18 cellular contexts compared by ENCODE assay signal in the genomic region with DNA sequence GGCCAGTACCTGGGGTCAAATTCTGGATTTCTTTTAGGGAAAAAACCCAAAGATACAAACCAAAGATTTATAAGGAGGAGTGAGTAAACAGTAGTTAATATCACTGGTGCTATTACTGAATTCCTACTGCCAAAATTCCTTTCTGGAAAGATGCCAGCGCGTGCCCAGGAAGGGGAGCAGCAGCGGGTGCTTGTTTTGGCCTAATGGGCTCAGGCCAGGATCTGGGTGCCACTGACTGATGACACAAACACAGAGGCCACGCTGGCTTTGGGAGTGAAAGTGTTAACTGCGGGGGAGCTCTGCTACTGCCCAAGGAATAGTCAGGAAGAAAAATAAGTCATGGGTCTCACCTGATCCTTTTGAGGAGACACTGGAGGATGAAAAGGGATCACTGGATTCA.
DNase-seq lines count a peak whose midpoint lies in the region; ATAC-seq and TF ChIP-seq lines count a peak whose summit lies in the region.
"Had no signal": no experiment of that assay in that cellular context is flagged by ENCODE, and none has a peak within 500 bp of the region (broad histone marks: within the 10 kb centered on the region; RNA-seq: fewer than 3 reads in every experiment).

No MANE protein-coding gene starts in this region.

- CTCF ChIA-PET in activated B cell treated with CpG ODN at 0.5 μM for 24 hours (lab: Charles Lee) (interaction anchor here (1.2 to 1.7 kb wide), 3 partner anchors 135 to 141 kb away, joined by 3 to 11 read pairs (median 6); no protein-coding TSS in a partner anchor), MCF 10A (lab: Yijun Ruan, JAX) (interaction anchor here (0.6 to 2.6 kb wide), 10 partner anchors 8 to 739 kb away, joined by 3 to 42 read pairs (median 4); no protein-coding TSS in a partner anchor)

- no peak for TF ChIP-seq POLR2A in uterus (IDR thresholded peaks at IDR 0.05)

- DNase-seq in activated naive CD8-positive, alpha-beta T cell treated with anti-CD3 and anti-CD28 coated beads, Interleukin-2, amount 10 ng/mL, durations not matched to agents 7 days and 5 days = peak; percentile 10
- DNase-seq in activated naive CD8-positive, alpha-beta T cell treated with anti-CD3 and anti-CD28 coated beads for 36 hours = no peak
- DNase-seq in activated B cell treated with CpG ODN at 0.5 μM for 24 hours = no peak
- DNase-seq in naive thymus-derived CD8-positive, alpha-beta T cell = peak in 1 of 10 donors; percentile 13
- no peak for DNase-seq in MCF 10A (ENCODE audit: unreplicated experiment)
- no peak for DNase-seq in uterus
- DNase-seq: 8988T; GF-D8; GM23248; NCI-H1105 treated with DMSO at 0.1 percent for 48 hours; NCI-H1694; NK-92 treated with Interleukin-12 subunit alpha and Interleukin-12 subunit beta, amount 100 ng/mL, for 24 hours had no signal

- peaks cover 23% of the 10 kb centered on the region for H3K4me1 Mint-ChIP-seq in activated naive CD8-positive, alpha-beta T cell treated with anti-CD3 and anti-CD28 coated beads, Interleukin-2, amount 10 ng/mL, durations not matched to agents 7 days and 5 days
- H3K4me1 Mint-ChIP-seq in activated naive CD8-positive, alpha-beta T cell treated with anti-CD3 and anti-CD28 coated beads for 36 hours = peaks cover 28% of the 10 kb centered on the region
- H3K4me1 Mint-ChIP-seq in activated B cell treated with CpG ODN at 0.5 μM for 24 hours (peaks cover 58% of the 10 kb centered on the region), MCF 10A (ENCODE audit: insufficient read depth, unreplicated experiment) (no peaks in the 10 kb centered on the region)
- peaks cover 24 to 48% (median 47%) of the 10 kb centered on the region in 4 donors for H3K4me1 Mint-ChIP-seq in naive thymus-derived CD8-positive, alpha-beta T cell
- H3K4me1 Mint-ChIP-seq in activated T-helper 17 cell treated with anti-CD3 and anti-CD28 coated beads, Interleukin-2, amount 50 U/mL, for 72 hours = peaks cover 12% of the 10 kb centered on the region

- ATAC-seq in activated naive CD8-positive, alpha-beta T cell treated with anti-CD3 and anti-CD28 coated beads, Interleukin-2, amount 10 ng/mL, durations not matched to agents 7 days and 5 days (ENCODE audit: low read depth) = no peak
- ATAC-seq in activated B cell treated with CpG ODN at 0.5 μM for 24 hours (ENCODE audit: low read depth) = no peak
- ATAC-seq in naive thymus-derived CD8-positive, alpha-beta T cell = no peak
- no peak for ATAC-seq in activated T-helper 17 cell treated with anti-CD3 and anti-CD28 coated beads, Interleukin-2, amount 50 U/mL, for 72 hours (replicated peaks)
- ATAC-seq: Right ventricle myocardium inferior had no signal

- H3K4me3 Mint-ChIP-seq in activated naive CD8-positive, alpha-beta T cell treated with anti-CD3 and anti-CD28 coated beads, Interleukin-2, amount 10 ng/mL, durations not matched to agents 7 days and 5 days = no peak overlapping the region
- H3K4me3 Mint-ChIP-seq in activated naive CD8-positive, alpha-beta T cell treated with anti-CD3 and anti-CD28 coated beads for 36 hours = no peak overlapping the region
- H3K4me3 Mint-ChIP-seq in activated B cell treated with CpG ODN at 0.5 μM for 24 hours (no peak overlapping the region), MCF 10A (ENCODE audit: unreplicated experiment) (no peak overlapping the region)
- H3K4me3 Mint-ChIP-seq in naive thymus-derived CD8-positive, alpha-beta T cell = no peak overlapping the region
- H3K4me3 Mint-ChIP-seq in activated T-helper 17 cell treated with anti-CD3 and anti-CD28 coated beads, Interleukin-2, amount 50 U/mL, for 72 hours = no peak overlapping the region

- H3K27me3 Mint-ChIP-seq in activated naive CD8-positive, alpha-beta T cell treated with anti-CD3 and anti-CD28 coated beads, Interleukin-2, amount 10 ng/mL, durations not matched to agents 7 days and 5 days = no peaks in the 10 kb centered on the region
- H3K27me3 Mint-ChIP-seq in activated naive CD8-positive, alpha-beta T cell treated with anti-CD3 and anti-CD28 coated beads for 36 hours = no peaks in the 10 kb centered on the region
- H3K27me3 Mint-ChIP-seq in activated B cell treated with CpG ODN at 0.5 μM for 24 hours (no peaks in the 10 kb centered on the region), MCF 10A (ENCODE audit: insufficient read depth, unreplicated experiment) (no peaks in the 10 kb centered on the region)
- no peaks in the 10 kb centered on the region for H3K27me3 Mint-ChIP-seq in naive thymus-derived CD8-positive, alpha-beta T cell
- no peaks in the 10 kb centered on the region for H3K27me3 Mint-ChIP-seq in activated T-helper 17 cell treated with anti-CD3 and anti-CD28 coated beads, Interleukin-2, amount 50 U/mL, for 72 hours

- intact Hi-C loops in activated B cell treated with CpG ODN at 0.5 μM for 24 hours (cut with micrococcal nuclease) (no loop called here), MCF 10A (cut with micrococcal nuclease) (no loop called here), uterus (cut with DNase I; ENCODE audit: low total_unique reads) (loop anchor here (10.0 kb wide), 1 partner anchor 51 kb away; no protein-coding TSS in a partner anchor)

- no peaks in the 10 kb centered on the region for H3K9me3 ChIP-seq in thymus (ENCODE audit: control insufficient read depth)
- no peaks in the 10 kb centered on the region for H3K9me3 ChIP-seq in uterus
- H3K9me3 ChIP-seq: HAP-1 had no signal

- peaks cover 41% of the 10 kb centered on the region for H3K36me3 Mint-ChIP-seq in activated naive CD8-positive, alpha-beta T cell treated with anti-CD3 and anti-CD28 coated beads, Interleukin-2, amount 10 ng/mL, durations not matched to agents 7 days and 5 days
- peaks cover 46% of the 10 kb centered on the region for H3K36me3 Mint-ChIP-seq in activated naive CD8-positive, alpha-beta T cell treated with anti-CD3 and anti-CD28 coated beads for 36 hours
- peaks cover 76% of the 10 kb centered on the region for H3K36me3 Mint-ChIP-seq in activated B cell treated with CpG ODN at 0.5 μM for 24 hours (ENCODE audit: low read depth)
- H3K36me3 Mint-ChIP-seq in naive thymus-derived CD8-positive, alpha-beta T cell = peaks cover 19 to 56% (median 50%) of the 10 kb centered on the region in 3 donors
- peaks cover 43% of the 10 kb centered on the region for H3K36me3 Mint-ChIP-seq in MCF 10A (ENCODE audit: insufficient read depth, unreplicated experiment)
- peaks cover 59% of the 10 kb centered on the region for H3K36me3 Mint-ChIP-seq in activated T-helper 17 cell treated with anti-CD3 and anti-CD28 coated beads, Interleukin-2, amount 50 U/mL, for 72 hours (ENCODE audit: low read depth)

- H3K27me3 ChIP-seq in thymus (ENCODE audit: control insufficient read depth, insufficient read depth) (no peaks in the 10 kb centered on the region), uterus (no peaks in the 10 kb centered on the region)

- H3K4me3 ChIP-seq in thymus (ENCODE audit: low read length) (no peak overlapping the region), uterus (no peak overlapping the region)
- H3K4me3 ChIP-seq: GM12878, GM23248, HAP-1, K562 had no signal

- H3K36me3 ChIP-seq in thymus (ENCODE audit: control insufficient read depth, insufficient read depth) = peaks cover 38% of the 10 kb centered on the region
- no peaks in the 10 kb centered on the region for H3K36me3 ChIP-seq in uterus

- POLR2A ChIA-PET in activated naive CD8-positive, alpha-beta T cell treated with anti-CD3 and anti-CD28 coated beads, Interleukin-2, amount 10 ng/mL, durations not matched to agents 7 days and 5 days (lab: Charles Lee) = interaction anchor here (0.6 to 1.4 kb wide), 3 partner anchors 61 to 200 kb away, joined by 3 to 5 read pairs (median 4); partner anchors contain the start of genes FAM32A and KLF2
- POLR2A ChIA-PET in activated B cell treated with CpG ODN at 0.5 μM for 24 hours (lab: Charles Lee) = interaction anchor here (0.9 to 3.0 kb wide), 4 partner anchors 44 to 61 kb away, joined by 4 to 16 read pairs (median 6); partner anchors contain the start of gene KLF2
- POLR2A ChIA-PET in naive thymus-derived CD8-positive, alpha-beta T cell (lab: Charles Lee) = interaction anchor here (0.6 to 4.6 kb wide), 11 partner anchors 8 to 201 kb away, joined by 3 to 50 read pairs (median 8); partner anchors contain the start of genes FAM32A and KLF2
- POLR2A ChIA-PET in MCF 10A (lab: Yijun Ruan, JAX) = no interaction called here

- no peak for TF ChIP-seq CTCF in activated B cell treated with CpG ODN at 0.5 μM for 24 hours (IDR thresholded peaks at IDR 0.05)
- no peak for TF ChIP-seq CTCF in MCF 10A (IDR thresholded peaks at IDR 0.05; ENCODE audit: unreplicated experiment)
- TF ChIP-seq CTCF in uterus (IDR thresholded peaks at IDR 0.05) = no peak

- H3K4me1 ChIP-seq in thymus (ENCODE audit: control insufficient read depth, insufficient read depth, low read length) = peaks cover 7% of the 10 kb centered on the region
- H3K4me1 ChIP-seq in uterus = peaks cover 17 to 24% of the 10 kb centered on the region in 2 donors
- H3K4me1 ChIP-seq: HAP-1 had no signal

- peak overlapping the region; percentile 4 for H3K27ac ChIP-seq in thymus (ENCODE audit: low read depth)
- no peak overlapping the region for H3K27ac ChIP-seq in uterus
- H3K27ac ChIP-seq: GM23248 had no signal

- no peaks in the 10 kb centered on the region for H3K9me3 Mint-ChIP-seq in activated naive CD8-positive, alpha-beta T cell treated with anti-CD3 and anti-CD28 coated beads, Interleukin-2, amount 10 ng/mL, durations not matched to agents 7 days and 5 days
- H3K9me3 Mint-ChIP-seq in activated naive CD8-positive, alpha-beta T cell treated with anti-CD3 and anti-CD28 coated beads for 36 hours = peaks cover 13% of the 10 kb centered on the region
- peaks cover 24% of the 10 kb centered on the region for H3K9me3 Mint-ChIP-seq in activated B cell treated with CpG ODN at 0.5 μM for 24 hours
- peaks cover 0 to 14% (median 10%) of the 10 kb centered on the region in 9 donors for H3K9me3 Mint-ChIP-seq in naive thymus-derived CD8-positive, alpha-beta T cell
- peaks cover 13% of the 10 kb centered on the region for H3K9me3 Mint-ChIP-seq in MCF 10A (ENCODE audit: unreplicated experiment)
- no peaks in the 10 kb centered on the region for H3K9me3 Mint-ChIP-seq in activated T-helper 17 cell treated with anti-CD3 and anti-CD28 coated beads, Interleukin-2, amount 50 U/mL, for 72 hours

- no TSS peak for BruUV-seq in MCF 10A (replicated peaks; lab: Mats Ljungman, UMichigan)

- 98% methylated on average over 5 of the region's 5 CpGs for WGBS in thymus

- H3K27ac Mint-ChIP-seq in activated naive CD8-positive, alpha-beta T cell treated with anti-CD3 and anti-CD28 coated beads, Interleukin-2, amount 10 ng/mL, durations not matched to agents 7 days and 5 days = no peak overlapping the region
- H3K27ac Mint-ChIP-seq in activated naive CD8-positive, alpha-beta T cell treated with anti-CD3 and anti-CD28 coated beads for 36 hours = no peak overlapping the region
- H3K27ac Mint-ChIP-seq in activated B cell treated with CpG ODN at 0.5 μM for 24 hours (peak overlapping the region; percentile 27), MCF 10A (ENCODE audit: low read depth, unreplicated experiment) (no peak overlapping the region)
- peak overlapping the region in 8 of 10 donors; percentile 27 to 83 (median 70) for H3K27ac Mint-ChIP-seq in naive thymus-derived CD8-positive, alpha-beta T cell
- no peak overlapping the region for H3K27ac Mint-ChIP-seq in activated T-helper 17 cell treated with anti-CD3 and anti-CD28 coated beads, Interleukin-2, amount 50 U/mL, for 72 hours

Comparison
In these comparisons a context has a peak if more than half of its experiments do, and no peak if none do; other contexts are left out.
1. H3K27ac Mint-ChIP-seq: peak in activated B cell treated with CpG ODN at 0.5 μM for 24 hours (single experiment) and naive thymus-derived CD8-positive, alpha-beta T cell (8 of 10); none in activated naive CD8-positive, alpha-beta T cell treated with anti-CD3 and anti-CD28 coated beads, Interleukin-2, amount 10 ng/mL, durations not matched to agents 7 days and 5 days (single experiment), activated naive CD8-positive, alpha-beta T cell treated with anti-CD3 and anti-CD28 coated beads for 36 hours (single experiment), MCF 10A (single experiment) and activated T-helper 17 cell treated with anti-CD3 and anti-CD28 coated beads, Interleukin-2, amount 50 U/mL, for 72 hours (single experiment).